8 cellular contexts compared by ENCODE assay signal in genomic region chr11:74492084-74492483, GRCh38. TPM values are rescaled to one million over a fixed set of nuclear protein-coding genes. Genes with fewer than 3 reads are reported as not detected.
DNase-seq lines count a peak whose midpoint lies in the region; ATAC-seq and TF ChIP-seq lines count a peak whose summit lies in the region.

No MANE protein-coding gene starts in this region.

- no peak for TF ChIP-seq CTCF in mammary epithelial cell (conservative IDR thresholded peaks at IDR 0.05 in 1 of 2, IDR thresholded peaks at IDR 0.05 in 1 of 2; ENCODE audit: extremely low read depth in 1 of 2, insufficient read depth in 1 of 2, low read depth in 1 of 2, low read length in 2 of 2)
- no peak for TF ChIP-seq CTCF in gastrocnemius medialis (IDR thresholded peaks at IDR 0.05 in 4 of 5, conservative IDR thresholded peaks at IDR 0.05 in 1 of 5)
- no peak for TF ChIP-seq CTCF in BE2C (IDR thresholded peaks at IDR 0.05; ENCODE audit: low read depth, low read length)

- peaks cover 12% of the 10 kb centered on the region; the same call in 1 of the 2 replicates for H3K9me3 ChIP-seq in NT2/D1 (ENCODE audit: insufficient read depth, low read length)
- H3K9me3 ChIP-seq in mammary epithelial cell (replicated peaks; ENCODE audit: insufficient read depth, low read length), result no peaks in the 10 kb centered on the region
- H3K9me3 ChIP-seq in gastrocnemius medialis, result no peaks in the 10 kb centered on the region
- H3K9me3 ChIP-seq in BE2C, result no peaks in the 10 kb centered on the region

- no peaks in the 10 kb centered on the region for H3K27me3 Mint-ChIP-seq in activated CD4-positive, alpha-beta T cell treated with anti-CD3 and anti-CD28 coated beads for 36 hours

- peak overlapping the region; percentile 36 for H3K27ac ChIP-seq in mammary epithelial cell (ENCODE audit: insufficient read depth, low read depth, low read length)
- peak overlapping the region; percentile 86 to 100 (median 96) for H3K27ac ChIP-seq in gastrocnemius medialis

- POLR2A ChIA-PET in activated CD4-positive, alpha-beta T cell treated with anti-CD3 and anti-CD28 coated beads for 36 hours (lab: Charles Lee), result interaction anchor here (0.7 to 2.5 kb wide), 3 partner anchors 17 to 894 kb away, joined by 3 to 19 read pairs (median 5); partner anchors contain the start of genes FAM168A and POLD3

- peak overlapping the region; percentile 47 for H3K9ac ChIP-seq in NT2/D1 (ENCODE audit: insufficient read length, low read depth)
- H3K9ac ChIP-seq in mammary epithelial cell (ENCODE audit: insufficient read depth, low read length), result no peak overlapping the region

- DNase-seq in activated CD4-positive, alpha-beta T cell treated with anti-CD3 and anti-CD28 coated beads for 36 hours, result peak; percentile 7
- no peak for DNase-seq in activated CD4-positive, alpha-beta T cell treated with anti-CD3 and anti-CD28 coated beads for 1 hour
- DNase-seq in NT2/D1 (ENCODE audit: low read depth, low spot score), result no peak
- no peak for DNase-seq in mammary epithelial cell
- no peak for DNase-seq in gastrocnemius medialis
- DNase-seq in NCI-H1417 treated with DMSO at 0.1 percent for 48 hours (lab: John Stamatoyannopoulos, UW), result no peak
- DNase-seq in BE2C, result no peak
- DNase-seq in NCI-H1436 treated with DMSO at 0.1 percent for 48 hours (lab: John Stamatoyannopoulos, UW), result no peak

- H3K36me3 ChIP-seq in NT2/D1 (ENCODE audit: insufficient read depth, insufficient read length, low read length), result no peaks in the 10 kb centered on the region
- H3K36me3 ChIP-seq in mammary epithelial cell (ENCODE audit: insufficient read depth, low read length), result no peaks in the 10 kb centered on the region
- no peaks in the 10 kb centered on the region for H3K36me3 ChIP-seq in gastrocnemius medialis
- H3K36me3 ChIP-seq in BE2C, result no peaks in the 10 kb centered on the region

- H3K27me3 ChIP-seq in NT2/D1 (ENCODE audit: insufficient read depth, insufficient read length), result no peaks in the 10 kb centered on the region
- no peaks in the 10 kb centered on the region for H3K27me3 ChIP-seq in mammary epithelial cell (ENCODE audit: insufficient read depth, low read length)
- H3K27me3 ChIP-seq in gastrocnemius medialis, result no peaks in the 10 kb centered on the region
- H3K27me3 ChIP-seq in BE2C, result no peaks in the 10 kb centered on the region; the same call in 1 of the 2 replicates

- dilution Hi-C loops in mammary epithelial cell (cut with HindIII; ENCODE audit: low sequenced_read_pairs), result loop anchor here (5.0 kb wide), 2 partner anchors 65 to 85 kb away; no protein-coding TSS in a partner anchor

- H4K20me1 ChIP-seq in mammary epithelial cell (ENCODE audit: insufficient read depth, low read length), result no peaks in the 10 kb centered on the region

- H3K27ac Mint-ChIP-seq in activated CD4-positive, alpha-beta T cell treated with anti-CD3 and anti-CD28 coated beads for 36 hours, result peak overlapping the region; percentile 86

- H3K9me3 Mint-ChIP-seq in activated CD4-positive, alpha-beta T cell treated with anti-CD3 and anti-CD28 coated beads for 36 hours (ENCODE audit: low read depth), result peaks cover under 1% of the 10 kb centered on the region

- peaks cover 22% of the 10 kb centered on the region for H3K4me1 Mint-ChIP-seq in activated CD4-positive, alpha-beta T cell treated with anti-CD3 and anti-CD28 coated beads for 36 hours

- no peaks in the 10 kb centered on the region for H3K36me3 Mint-ChIP-seq in activated CD4-positive, alpha-beta T cell treated with anti-CD3 and anti-CD28 coated beads for 36 hours (ENCODE audit: low read depth)

- H3K4me2 ChIP-seq in mammary epithelial cell (ENCODE audit: insufficient read depth, low read depth, low read length), result peak overlapping the region; percentile 32

- no peak for TF ChIP-seq POLR2A in gastrocnemius medialis (IDR thresholded peaks at IDR 0.05)

- intact Hi-C loops in activated CD4-positive, alpha-beta T cell treated with anti-CD3 and anti-CD28 coated beads for 36 hours (cut with DNase I, micrococcal nuclease), result loop anchor here (2.0 to 5.0 kb wide), 6 partner anchors 93 to 1323 kb away; partner anchors contain the start of genes GDPD5 (in 1 of the 2), PGM2L1 (in 1 of the 2) and UVRAG (in 1 of the 2)
- intact Hi-C loops in mammary epithelial cell (cut with micrococcal nuclease) (no loop called here), gastrocnemius medialis (cut with DNase I; ENCODE audit: low total_unique reads) (loop anchor here (5.0 to 10.0 kb wide), 2 partner anchors 100 to 233 kb away; partner anchors contain the start of gene POLD3)

- in situ Hi-C loops in mammary epithelial cell (cut with MboI; ENCODE audit: low sequenced_read_pairs in 2 of 2) (no loop called here), gastrocnemius medialis (cut with MboI; ENCODE audit: low sequenced_read_pairs in 4 of 4) (no loop called here)

- peak overlapping the region; percentile 2 for H2AFZ ChIP-seq in mammary epithelial cell (ENCODE audit: low read depth, low read length)

- no peaks in the 10 kb centered on the region for H3K79me2 ChIP-seq in mammary epithelial cell (ENCODE audit: insufficient read depth, low read length)

- CTCF ChIA-PET in activated CD4-positive, alpha-beta T cell treated with anti-CD3 and anti-CD28 coated beads for 36 hours (lab: Charles Lee), result interaction anchor here (1.6 to 3.5 kb wide), 3 partner anchors 39 to 170 kb away, joined by 7 to 13 read pairs (median 11); no protein-coding TSS in a partner anchor
- CTCF ChIA-PET in mammary epithelial cell (lab: Charles Lee; ENCODE audit: low non-redundant PET), result no interaction called here

- peak overlapping the region; percentile 73 for H3K4me3 Mint-ChIP-seq in activated CD4-positive, alpha-beta T cell treated with anti-CD3 and anti-CD28 coated beads for 36 hours

- no TSS peak for BruUV-seq in mammary epithelial cell (replicated peaks; lab: Mats Ljungman, UMichigan)

- no peak for ATAC-seq in activated CD4-positive, alpha-beta T cell treated with anti-CD3 and anti-CD28 coated beads for 36 hours
- ATAC-seq in gastrocnemius medialis, result no peak

- H3K4me3 ChIP-seq in NT2/D1 (ENCODE audit: insufficient read length, low read depth), result no peak overlapping the region
- no peak overlapping the region for H3K4me3 ChIP-seq in mammary epithelial cell (replicated peaks in 1 of 3; ENCODE audit: insufficient read depth in 1 of 3, low read depth in 2 of 3, low read length in 3 of 3)
- H3K4me3 ChIP-seq in gastrocnemius medialis, result no peak overlapping the region
- no peak overlapping the region for H3K4me3 ChIP-seq in BE2C (ENCODE audit: low read depth, low read length)

- WGBS in mammary epithelial cell (ENCODE audit: low coverage, missing lambda C conversion rate), result 89% methylated on average over 11 of the region's 11 CpGs

- H3K4me1 ChIP-seq in NT2/D1 (ENCODE audit: insufficient read depth, insufficient read length) (peaks cover 4% of the 10 kb centered on the region), mammary epithelial cell (ENCODE audit: insufficient read depth, low read length) (peaks cover 16% of the 10 kb centered on the region), gastrocnemius medialis (peaks cover 20% of the 10 kb centered on the region in 2 donors), BE2C (no peaks in the 10 kb centered on the region)

RNA-seq across cellular contexts. Expression of gene LIPT2, which starts 1.4 kb away (rescaled TPM):
- total RNA-seq in activated CD4-positive, alpha-beta T cell treated with anti-CD3 and anti-CD28 coated beads for 36 hours, result 1 to 10 TPM; 4.2 to 5.0 TPM
- 1 to 10 TPM; 4.3 to 5.0 TPM for total RNA-seq in mammary epithelial cell
- polyA plus RNA-seq in mammary epithelial cell, result 3.0 TPM
- polyA minus RNA-seq in mammary epithelial cell, result not detected
- total RNA-seq in gastrocnemius medialis, result 10 to 100 TPM in 1 of 4 donors, 1 to 10 TPM in 3; 3.5 to 11.2 (median 8.3) TPM
- polyA plus RNA-seq in BE2C (2012; ENCODE audit: insufficient read depth, insufficient read length, low read depth), result 1.6 TPM

RNA-seq across cellular contexts. Expression of gene KCNE3, which starts 24.7 kb away (rescaled TPM):
- total RNA-seq in activated CD4-positive, alpha-beta T cell treated with anti-CD3 and anti-CD28 coated beads for 36 hours, result not detected
- total RNA-seq in mammary epithelial cell, result under 1 TPM in 1 of 2 donors, not detected in 1; 0.50 TPM
- not detected for polyA plus RNA-seq in mammary epithelial cell
- not detected for polyA minus RNA-seq in mammary epithelial cell
- 1 to 10 TPM in 2 of 4 donors, under 1 TPM in 2; 0.24 to 2.8 (median 1.1) TPM for total RNA-seq in gastrocnemius medialis
- polyA plus RNA-seq in BE2C (2012; ENCODE audit: insufficient read depth, insufficient read length, low read depth), result not detected
